14 cellular contexts compared by ENCODE assay signal in genomic region chr20:59559024-59559817, GRCh38. TPM values are rescaled to one million over a fixed set of nuclear protein-coding genes. Genes with fewer than 3 reads are reported as not detected.
"Had no signal": no experiment of that assay in that cellular context is flagged by ENCODE, and none has a peak within 500 bp of the region (broad histone marks: within the 10 kb centered on the region; RNA-seq: fewer than 3 reads in every experiment).

No MANE protein-coding gene starts in this region.

- H3K9me3 Mint-ChIP-seq: nephron had no signal

- FAIRE-seq: endometrium, small intestine had no signal

- H3K27ac Mint-ChIP-seq: nephron had no signal

- H3K4me3 Mint-ChIP-seq: nephron had no signal

- ATAC-seq: foreskin keratinocyte, left colon, left ventricle myocardium superior had no signal

- H3K4me1 Mint-ChIP-seq: nephron had no signal

- DNase-seq: effector memory CD4-positive, alpha-beta T cell; foreskin keratinocyte; left colon; left ventricle myocardium superior; mesenchymal stem cell; midbrain; small intestine; stimulated activated CD4-positive, alpha-beta T cell treated with anti-CD3 and anti-CD28 coated beads, Interleukin-12 subunit alpha, Interleukin-12 subunit beta, amount 100 ng/mL, for 4 hours; stimulated activated naive CD4-positive, alpha-beta T cell treated with Interleukin-2 at 50 U/mL for 16 hours; trophoblast cell had no signal

RNA-seq across cellular contexts. Expression of gene PHACTR3, which starts 45.1 kb away (rescaled TPM):
- total RNA-seq: kidney epithelial cell, pulmonary artery endothelial cell had no signal
